In the genomic region with DNA sequence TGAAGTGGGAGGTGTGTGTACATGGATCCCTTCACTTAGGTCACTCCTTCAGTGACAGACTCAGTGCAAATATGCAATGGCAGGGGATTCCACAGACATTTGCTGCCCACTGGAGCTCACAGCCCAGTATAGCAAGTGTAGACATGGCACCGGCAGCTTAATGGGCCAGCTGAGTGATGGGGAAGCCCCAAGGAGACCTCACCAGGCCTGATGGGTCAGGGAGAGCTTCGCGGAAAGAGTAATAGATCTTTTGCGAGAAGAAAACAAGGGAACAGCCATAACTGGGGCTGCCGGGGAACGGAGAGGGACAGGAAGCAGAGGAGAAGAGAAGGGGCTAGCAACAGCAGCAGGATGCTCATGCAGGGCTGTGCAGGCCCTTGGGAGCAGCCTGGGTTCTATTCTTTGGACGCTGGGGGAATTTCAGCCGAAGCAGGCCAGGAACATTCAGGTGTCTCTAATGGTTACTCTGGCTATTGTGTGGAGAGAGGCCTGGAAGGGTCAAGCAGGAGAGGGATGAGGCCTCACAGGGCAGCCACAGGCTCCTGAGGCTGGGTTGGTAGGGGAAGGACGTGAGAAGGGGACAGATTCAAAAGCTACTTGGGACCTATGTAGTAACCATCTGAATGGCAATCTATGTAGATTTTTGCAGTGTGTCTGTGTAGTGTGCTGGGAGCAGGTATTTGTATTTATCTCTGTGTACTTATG, we compare ENCODE assay signal across 8 cellular contexts. TPM values are rescaled to one million over a fixed set of nuclear protein-coding genes. Genes with fewer than 3 reads are reported as not detected.
A peak's percentile ranks its signal among the peaks of the same experiment; 100 is the strongest.
DNase-seq lines count a peak whose midpoint lies in the region; ATAC-seq and TF ChIP-seq lines count a peak whose summit lies in the region.

No MANE protein-coding gene starts in this region.

- TF ChIP-seq CTCF in AG09309 (IDR thresholded peaks at IDR 0.05; ENCODE audit: control insufficient read depth, insufficient read depth, low read depth, low read length, missing control alignments) (peak; percentile 14), GM10266 (IDR thresholded peaks at IDR 0.05; ENCODE audit: control insufficient read depth, insufficient read depth, low read depth, missing control alignments) (peak; percentile 46)

- peak overlapping the region; percentile 71 for H3K27ac Mint-ChIP-seq in activated CD8-positive, alpha-beta T cell treated with anti-CD3 and anti-CD28 coated beads, Interleukin-2, amount 10 ng/mL, durations not matched to agents 7 days and 5 days

- CTCF ChIA-PET in activated CD8-positive, alpha-beta T cell treated with anti-CD3 and anti-CD28 coated beads, Interleukin-2, amount 10 ng/mL, durations not matched to agents 7 days and 5 days (lab: Charles Lee) = interaction anchor here (1.1 to 26.6 kb wide), 14 partner anchors 9 to 148 kb away, joined by 3 to 618 read pairs (median 6); no protein-coding TSS in a partner anchor

- H3K27me3 Mint-ChIP-seq in activated CD8-positive, alpha-beta T cell treated with anti-CD3 and anti-CD28 coated beads, Interleukin-2, amount 10 ng/mL, durations not matched to agents 7 days and 5 days (ENCODE audit: low read depth) = no peaks in the 10 kb centered on the region

- DNase-seq in AG09309 (ENCODE audit: low read depth) = no peak
- DNase-seq in GM10266 (ENCODE audit: extremely low spot score) = no peak
- DNase-seq in activated CD8-positive, alpha-beta T cell treated with anti-CD3 and anti-CD28 coated beads, Interleukin-2, amount 10 ng/mL, durations not matched to agents 7 days and 5 days = peak; percentile 46
- DNase-seq in islet precursor cell = peak; percentile 56
- no peak for DNase-seq in DMS153 (lab: John Stamatoyannopoulos, UW)
- DNase-seq in occipital lobe (lab: John Stamatoyannopoulos, UW) = no peak
- DNase-seq in NCI-H2081 (lab: John Stamatoyannopoulos, UW) = no peak

- H3K4me3 Mint-ChIP-seq in activated CD8-positive, alpha-beta T cell treated with anti-CD3 and anti-CD28 coated beads, Interleukin-2, amount 10 ng/mL, durations not matched to agents 7 days and 5 days = no peak overlapping the region

- no peaks in the 10 kb centered on the region for H3K9me3 Mint-ChIP-seq in activated CD8-positive, alpha-beta T cell treated with anti-CD3 and anti-CD28 coated beads, Interleukin-2, amount 10 ng/mL, durations not matched to agents 7 days and 5 days (ENCODE audit: insufficient read depth)

- POLR2A ChIA-PET in activated CD8-positive, alpha-beta T cell treated with anti-CD3 and anti-CD28 coated beads, Interleukin-2, amount 10 ng/mL, durations not matched to agents 7 days and 5 days (lab: Charles Lee) = interaction anchor here (0.8 to 3.7 kb wide), 10 partner anchors 9 to 104 kb away, joined by 3 to 16 read pairs (median 9); partner anchors contain the start of gene SKP1

- H3K4me1 Mint-ChIP-seq in activated CD8-positive, alpha-beta T cell treated with anti-CD3 and anti-CD28 coated beads, Interleukin-2, amount 10 ng/mL, durations not matched to agents 7 days and 5 days (ENCODE audit: low read depth) = peaks cover 61% of the 10 kb centered on the region

- no peak overlapping the region for H3K4me3 ChIP-seq in AG09309 (ENCODE audit: control insufficient read depth, low read depth, low read length)

- peaks cover 70% of the 10 kb centered on the region for H3K36me3 Mint-ChIP-seq in activated CD8-positive, alpha-beta T cell treated with anti-CD3 and anti-CD28 coated beads, Interleukin-2, amount 10 ng/mL, durations not matched to agents 7 days and 5 days (ENCODE audit: low read depth)

- ATAC-seq in activated CD8-positive, alpha-beta T cell treated with anti-CD3 and anti-CD28 coated beads, Interleukin-2, amount 10 ng/mL, durations not matched to agents 7 days and 5 days = no peak
- ATAC-seq in GM18502 (IDR thresholded peaks at IDR 0.05; ENCODE audit: poor library complexity, unreplicated experiment) = no peak

RNA-seq across cellular contexts. Expression of gene TCF7, which starts 27.0 kb away (rescaled TPM):
- total RNA-seq in activated CD8-positive, alpha-beta T cell treated with anti-CD3 and anti-CD28 coated beads, Interleukin-2, amount 10 ng/mL, durations not matched to agents 7 days and 5 days = 10 to 100 TPM; 93.4 to 97.8 TPM
- not detected for total RNA-seq in occipital lobe

RNA-seq across cellular contexts. Expression of gene SKP1, which starts 35.3 kb away (rescaled TPM):
- total RNA-seq in activated CD8-positive, alpha-beta T cell treated with anti-CD3 and anti-CD28 coated beads, Interleukin-2, amount 10 ng/mL, durations not matched to agents 7 days and 5 days = 100 to 1,000 TPM; 203 to 206 TPM
- total RNA-seq in occipital lobe = 178 TPM

Comparison
In these comparisons a context has a peak if more than half of its experiments do, and no peak if none do; other contexts are left out.
1. DNase-seq: peak in activated CD8-positive, alpha-beta T cell treated with anti-CD3 and anti-CD28 coated beads, Interleukin-2, amount 10 ng/mL, durations not matched to agents 7 days and 5 days (single experiment) and islet precursor cell (single experiment); none in AG09309 (single experiment), GM10266 (single experiment), DMS153 (single experiment), occipital lobe (single experiment) and NCI-H2081 (0 of 2).
2. RNA of gene TCF7, which starts 27.0 kb away (total RNA-seq): 93.4 to 97.8 TPM in activated CD8-positive, alpha-beta T cell treated with anti-CD3 and anti-CD28 coated beads, Interleukin-2, amount 10 ng/mL, durations not matched to agents 7 days and 5 days; not detected in occipital lobe (single experiment); every median in the first group is over 10 times any median in the second.